ENCODE assay signal across 22 cellular contexts in genomic region chr1:111878096-111878495, GRCh38.
"Had no signal": no experiment of that assay in that cellular context is flagged by ENCODE, and none has a peak within 500 bp of the region (broad histone marks: within the 10 kb centered on the region; RNA-seq: fewer than 3 reads in every experiment).

No MANE protein-coding gene starts in this region.

- H3K27me3 ChIP-seq: body of pancreas, pancreas, right lobe of liver, testis, upper lobe of left lung had no signal

- DNase-seq: activated CD4-positive, alpha-beta memory T cell treated with anti-CD3 and anti-CD28 coated beads, Interleukin-2, amount 10 ng/mL, durations not matched to agents 7 days and 5 days; activated CD4-positive, alpha-beta T cell treated with anti-CD3 and anti-CD28 coated beads for 48 hours; activated CD4-positive, CD25-positive, alpha-beta regulatory T cell; activated CD8-positive, alpha-beta memory T cell treated with anti-CD3 and anti-CD28 coated beads, Interleukin-2, amount 10 ng/mL, durations not matched to agents 7 days and 5 days; activated naive CD4-positive, alpha-beta T cell; activated naive CD8-positive, alpha-beta T cell treated with anti-CD3 and anti-CD28 coated beads for 36 hours; amygdala; body of pancreas; cortex of kidney; effector CD4-positive, alpha-beta T cell; heart right ventricle; natural killer cell; pancreas; small intestine; stimulated activated CD4-positive, alpha-beta T cell treated with anti-CD3 and anti-CD28 coated beads, Interleukin-4, amount 100 ng/mL, for 1 hour; stimulated activated naive CD8-positive, alpha-beta T cell treated with anti-CD3 and anti-CD28 coated beads, Interleukin-15, amount 100 ng/mL, for 72 hours; T1000; testis had no signal

- H3K4me3 ChIP-seq: body of pancreas, heart right ventricle, pancreas, right lobe of liver, testis, upper lobe of left lung had no signal

- H3K27ac ChIP-seq: body of pancreas, heart right ventricle, neutrophil, pancreas, testis, upper lobe of left lung had no signal

- H3K4me1 ChIP-seq: pancreas, testis had no signal

- H3K36me3 ChIP-seq: heart right ventricle, neutrophil, pancreas, right lobe of liver, upper lobe of left lung had no signal

- H3K9me3 ChIP-seq: body of pancreas, heart right ventricle, neutrophil, pancreas, right lobe of liver, testis, upper lobe of left lung had no signal

- ATAC-seq: activated CD8-positive, alpha-beta memory T cell treated with anti-CD3 and anti-CD28 coated beads, Interleukin-2, amount 10 ng/mL, durations not matched to agents 7 days and 5 days; body of pancreas; esophagus mucosa; heart right ventricle; natural killer cell had no signal
